Comparison of ENCODE assay signal across 9 cellular contexts in genomic region chrX:66030505-66031317, GRCh38.
DNase-seq lines count a peak whose midpoint lies in the region; ATAC-seq and TF ChIP-seq lines count a peak whose summit lies in the region.
"Had no signal": no experiment of that assay in that cellular context is flagged by ENCODE, and none has a peak within 500 bp of the region (broad histone marks: within the 10 kb centered on the region; RNA-seq: fewer than 3 reads in every experiment).

No MANE protein-coding gene starts in this region.

- H3K9me3 ChIP-seq in RWPE2 (ENCODE audit: severe bottlenecking), result no peaks in the 10 kb centered on the region

- TF ChIP-seq CTCF in RWPE2 (IDR thresholded peaks at IDR 0.05; ENCODE audit: poor library complexity, severe bottlenecking), result peak; percentile 11
- peak; percentile 72 for TF ChIP-seq CTCF in fibroblast of pulmonary artery (IDR thresholded peaks at IDR 0.05; ENCODE audit: low read length, missing control alignments)

- no peaks in the 10 kb centered on the region for H3K27me3 ChIP-seq in RWPE2 (ENCODE audit: insufficient read depth, poor library complexity, severe bottlenecking)

- H3K9me3 Mint-ChIP-seq in stimulated activated naive B cell treated with anti-CD40 and anti-IgM and Interleukin-4, amounts not matched to agents 10 μg/mL and 1 μg/mL and 100 μg/mL, for 72 hours, result no peaks in the 10 kb centered on the region

- ATAC-seq in HG02571 (IDR thresholded peaks at IDR 0.05; ENCODE audit: unreplicated experiment) (peak; percentile 83), RWPE2 (ENCODE audit: low read depth) (no peak), GM21381 (IDR thresholded peaks at IDR 0.05; ENCODE audit: unreplicated experiment) (no peak), HG02840 (IDR thresholded peaks at IDR 0.05; ENCODE audit: low FRiP score, unreplicated experiment) (no peak)
- peak; percentile 62 to 79 for ATAC-seq in stimulated activated naive B cell treated with anti-CD40 and anti-IgM and Interleukin-4, amounts not matched to agents 10 μg/mL and 1 μg/mL and 100 μg/mL, for 72 hours (replicated peaks)

- H3K4me1 Mint-ChIP-seq in stimulated activated naive B cell treated with anti-CD40 and anti-IgM and Interleukin-4, amounts not matched to agents 10 μg/mL and 1 μg/mL and 100 μg/mL, for 72 hours, result peaks cover 0 to 5% of the 10 kb centered on the region in 2 donors

- peak; percentile 15 for DNase-seq in activated naive CD4-positive, alpha-beta T cell treated with Interleukin-2 at 50 U/mL for 16 hours
- no peak for DNase-seq in activated naive CD4-positive, alpha-beta T cell (lab: John Stamatoyannopoulos, UW)
- no peak for DNase-seq in RWPE2 (ENCODE audit: low spot score)
- DNase-seq in fibroblast of pulmonary artery (ENCODE audit: low read depth), result peak; percentile 41
- no peak for DNase-seq in stimulated activated naive B cell treated with anti-CD40 and anti-IgM and Interleukin-4, amounts not matched to agents 10 μg/mL and 1 μg/mL and 100 μg/mL, for 72 hours

- no peak overlapping the region for H3K27ac Mint-ChIP-seq in stimulated activated naive B cell treated with anti-CD40 and anti-IgM and Interleukin-4, amounts not matched to agents 10 μg/mL and 1 μg/mL and 100 μg/mL, for 72 hours
- H3K27ac Mint-ChIP-seq: activated naive CD8-positive, alpha-beta T cell had no signal

- H3K36me3 Mint-ChIP-seq in stimulated activated naive B cell treated with anti-CD40 and anti-IgM and Interleukin-4, amounts not matched to agents 10 μg/mL and 1 μg/mL and 100 μg/mL, for 72 hours, result no peaks in the 10 kb centered on the region
- H3K36me3 Mint-ChIP-seq: activated naive CD8-positive, alpha-beta T cell had no signal

- H3K4me3 ChIP-seq in RWPE2 (ENCODE audit: severe bottlenecking) (no peak overlapping the region), fibroblast of pulmonary artery (replicated peaks; ENCODE audit: low read depth, low read length) (no peak overlapping the region)

- no peaks in the 10 kb centered on the region for H3K4me1 ChIP-seq in RWPE2 (ENCODE audit: insufficient read depth, poor library complexity, severe bottlenecking)

- H3K27ac ChIP-seq in RWPE2 (ENCODE audit: poor library complexity, severe bottlenecking), result no peak overlapping the region

- H3K27me3 Mint-ChIP-seq in stimulated activated naive B cell treated with anti-CD40 and anti-IgM and Interleukin-4, amounts not matched to agents 10 μg/mL and 1 μg/mL and 100 μg/mL, for 72 hours, result no peaks in the 10 kb centered on the region
- H3K27me3 Mint-ChIP-seq: activated naive CD8-positive, alpha-beta T cell had no signal

- no peaks in the 10 kb centered on the region for H3K36me3 ChIP-seq in RWPE2 (ENCODE audit: low read depth)

- no peak overlapping the region for H3K4me3 Mint-ChIP-seq in stimulated activated naive B cell treated with anti-CD40 and anti-IgM and Interleukin-4, amounts not matched to agents 10 μg/mL and 1 μg/mL and 100 μg/mL, for 72 hours
- H3K4me3 Mint-ChIP-seq: activated naive CD8-positive, alpha-beta T cell had no signal

Comparison
In these comparisons a context has a peak if more than half of its experiments do, and no peak if none do; other contexts are left out.
1. DNase-seq: peak in activated naive CD4-positive, alpha-beta T cell treated with Interleukin-2 at 50 U/mL for 16 hours (single experiment) and fibroblast of pulmonary artery (single experiment); none in activated naive CD4-positive, alpha-beta T cell (0 of 4), RWPE2 (single experiment) and stimulated activated naive B cell treated with anti-CD40 and anti-IgM and Interleukin-4, amounts not matched to agents 10 μg/mL and 1 μg/mL and 100 μg/mL, for 72 hours (single experiment).
2. ATAC-seq: peak in HG02571 (single experiment) and stimulated activated naive B cell treated with anti-CD40 and anti-IgM and Interleukin-4, amounts not matched to agents 10 μg/mL and 1 μg/mL and 100 μg/mL, for 72 hours (2 of 2); none in RWPE2 (single experiment), GM21381 (single experiment) and HG02840 (single experiment).